24 cellular contexts compared by ENCODE assay signal in the genomic region with DNA sequence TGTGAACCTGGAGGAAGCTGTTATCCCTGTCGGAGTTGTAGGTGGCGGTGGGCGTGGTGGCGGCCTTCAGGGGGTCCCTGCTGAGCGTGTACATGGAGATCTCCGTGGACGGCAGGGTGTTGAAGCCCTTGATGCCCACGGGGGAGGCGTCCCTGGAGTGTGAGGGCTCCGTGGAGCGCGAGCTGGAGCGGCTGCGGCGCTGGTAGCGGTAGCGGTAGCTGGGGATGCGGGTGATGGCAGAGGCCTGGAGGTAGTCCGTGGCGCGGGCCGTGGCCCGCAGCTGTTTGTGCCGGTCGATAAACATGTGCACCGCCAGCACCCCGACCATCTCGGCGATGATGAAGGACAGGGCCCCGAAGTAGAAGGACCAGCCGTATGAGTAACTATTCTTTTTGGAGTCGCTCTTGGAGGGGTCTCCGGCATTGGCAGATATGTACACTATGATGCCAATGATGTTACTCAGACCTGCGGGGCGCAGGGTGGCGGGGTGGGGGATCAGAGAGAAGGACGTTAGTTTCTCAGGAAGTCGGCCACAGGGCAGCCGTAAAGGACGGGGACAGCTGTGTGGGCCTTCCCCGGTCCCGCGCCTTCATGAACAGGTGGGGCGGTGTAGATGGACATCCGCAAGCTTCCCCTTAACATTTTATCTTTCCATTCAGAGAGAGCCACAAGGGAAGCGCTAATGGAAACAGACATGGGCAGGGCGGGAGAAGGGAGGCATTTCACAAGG.
"Had no signal": no experiment of that assay in that cellular context is flagged by ENCODE, and none has a peak within 500 bp of the region (broad histone marks: within the 10 kb centered on the region; RNA-seq: fewer than 3 reads in every experiment).

No MANE protein-coding gene starts in this region.

- ATAC-seq: gastroesophageal sphincter, heart left ventricle, left cardiac atrium, left lung, natural killer cell, sciatic nerve had no signal

- H3K27me3 ChIP-seq: foreskin keratinocyte, hepatocyte, thyroid gland, vagina had no signal

- H2AFZ ChIP-seq: hepatocyte, parathyroid adenoma had no signal

- H3K4me3 ChIP-seq: dorsolateral prefrontal cortex, esophagus muscularis mucosa, gastroesophageal sphincter, heart left ventricle, hepatocyte, left lung, right atrium auricular region, skin epidermis, spleen, thyroid gland, vagina had no signal

- H3K9ac ChIP-seq: parathyroid adenoma had no signal

- H3K79me2 ChIP-seq: hepatocyte, parathyroid adenoma had no signal

- DNase-seq: dorsolateral prefrontal cortex; effector CD4-positive, alpha-beta T cell; foreskin keratinocyte; left cardiac atrium; left lung; mesendoderm; midbrain; natural killer cell; spleen; stimulated activated CD4-positive, alpha-beta T cell treated with anti-CD3 and anti-CD28 coated beads, Interleukin-4, amount 100 ng/mL, for 4 hours; stimulated activated naive B cell treated with anti-CD40 and anti-IgM and Interleukin-4, amounts not matched to agents 10 μg/mL and 1 μg/mL and 100 μg/mL, for 72 hours; thyroid gland; trophoblast cell had no signal

- H3K9me3 ChIP-seq: esophagus muscularis mucosa, gastroesophageal sphincter, heart left ventricle, left lung, neutrophil, right atrium auricular region, spleen, thyroid gland, vagina had no signal

- H3K4me2 ChIP-seq: hepatocyte had no signal

- H3K36me3 ChIP-seq: esophagus muscularis mucosa, gastroesophageal sphincter, heart left ventricle, left lung, neutrophil, right atrium auricular region, spleen, thyroid gland, vagina had no signal

- H3K4me1 ChIP-seq: esophagus muscularis mucosa, foreskin keratinocyte, gastroesophageal sphincter, left lung, parathyroid adenoma, right atrium auricular region, thyroid gland, vagina had no signal

- H3K27ac ChIP-seq: epithelial cell of prostate, esophagus muscularis mucosa, foreskin keratinocyte, gastroesophageal sphincter, heart left ventricle, hepatocyte, left lung, neutrophil, parathyroid adenoma, right atrium auricular region, skin epidermis, spleen, thyroid gland, vagina had no signal
